In the genomic region with DNA sequence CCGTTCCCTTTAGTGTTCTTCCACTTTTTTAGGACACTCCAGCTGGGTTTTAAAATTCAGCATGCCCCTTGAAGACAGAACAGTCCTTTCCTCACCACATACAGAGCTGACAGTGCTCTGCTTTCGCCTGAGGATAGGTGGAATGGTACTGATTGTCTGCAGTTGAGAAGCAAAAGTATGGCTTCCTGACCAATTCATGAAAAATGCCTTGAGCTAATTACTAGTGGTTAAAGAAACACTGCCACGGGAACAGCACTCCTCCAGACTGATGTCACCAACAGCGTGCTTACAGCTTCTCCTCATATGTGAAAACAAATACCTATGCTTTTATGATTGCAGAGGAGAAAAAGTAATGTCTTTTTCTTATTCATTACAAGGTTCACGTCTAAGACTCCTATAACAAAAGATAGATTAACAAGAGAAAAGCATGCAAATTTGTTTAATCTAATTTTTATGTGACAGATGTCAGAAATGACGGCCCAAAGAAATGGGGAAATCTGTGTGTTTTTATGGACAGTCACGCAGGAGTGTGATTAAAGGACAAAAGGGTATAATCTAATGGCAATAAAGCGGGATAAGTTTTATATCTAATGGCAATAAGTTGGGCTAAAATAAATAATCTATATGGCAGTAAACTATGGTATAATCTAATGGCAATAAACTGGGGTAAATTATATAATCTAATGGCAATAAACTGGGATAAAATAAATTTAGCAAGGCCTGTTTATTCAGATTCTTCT, we compare ENCODE assay signal across 20 cellular contexts.
DNase-seq lines count a peak whose midpoint lies in the region; ATAC-seq and TF ChIP-seq lines count a peak whose summit lies in the region.
"Had no signal": no experiment of that assay in that cellular context is flagged by ENCODE, and none has a peak within 500 bp of the region (broad histone marks: within the 10 kb centered on the region; RNA-seq: fewer than 3 reads in every experiment).

No MANE protein-coding gene starts in this region.

- H4K12ac ChIP-seq in trophoblast cell (ENCODE audit: low read depth, low read length): no peak overlapping the region

- no peak overlapping the region for H2AK5ac ChIP-seq in trophoblast cell (ENCODE audit: low read length)

- no peaks in the 10 kb centered on the region for H3K79me2 ChIP-seq in trophoblast cell (ENCODE audit: control insufficient read depth, insufficient read depth, low read length, poor library complexity)

- H3K9me3 ChIP-seq in trophoblast cell (ENCODE audit: insufficient read depth, low read depth, low read length) (peaks cover 1% of the 10 kb centered on the region), suprapubic skin (no peaks in the 10 kb centered on the region)
- H3K9me3 ChIP-seq: gastrocnemius medialis had no signal

- ATAC-seq in HG02981 (IDR thresholded peaks at IDR 0.05; ENCODE audit: unreplicated experiment) (no peak), HG02623 (IDR thresholded peaks at IDR 0.05; ENCODE audit: unreplicated experiment) (no peak)
- ATAC-seq: gastrocnemius medialis; stimulated activated naive B cell treated with anti-CD40 and anti-IgM and Interleukin-4, amounts not matched to agents 10 μg/mL and 1 μg/mL and 100 μg/mL, for 72 hours had no signal

- no peak for TF ChIP-seq POLR2A in suprapubic skin (IDR thresholded peaks at IDR 0.05)

- no peaks in the 10 kb centered on the region for H3K36me3 ChIP-seq in trophoblast cell (ENCODE audit: control insufficient read depth in 1 of 2, insufficient read depth in 2 of 2, low read length in 2 of 2)
- no peaks in the 10 kb centered on the region for H3K36me3 ChIP-seq in suprapubic skin
- H3K36me3 ChIP-seq: brain microvascular endothelial cell, gastrocnemius medialis had no signal

- TF ChIP-seq EP300 in suprapubic skin (IDR thresholded peaks at IDR 0.05): no peak

- peak overlapping the region; percentile 19 for H3K4me2 ChIP-seq in trophoblast cell (ENCODE audit: low read length)

- H3K4me1 ChIP-seq in trophoblast cell (ENCODE audit: control insufficient read depth in 1 of 2, insufficient read depth in 2 of 2, low read length in 2 of 2) (peaks cover 0 to 2% of the 10 kb centered on the region in 2 experiments), suprapubic skin (peaks cover 18% of the 10 kb centered on the region)

- no peak overlapping the region for H3K14ac ChIP-seq in trophoblast cell (ENCODE audit: low read length)

- no peak overlapping the region for H2AFZ ChIP-seq in trophoblast cell (ENCODE audit: insufficient read depth, low read length, poor library complexity)

- no peak overlapping the region for H2BK12ac ChIP-seq in trophoblast cell (ENCODE audit: low read length)

- WGBS in trophoblast cell (ENCODE audit: extremely low coverage, insufficient coverage, insufficient read length): no CpG with 5 or more reads among the region's 8 CpGs
- 82% methylated on average over 8 of the region's 8 CpGs for WGBS in suprapubic skin

- DNase-seq in EL: peak; percentile 76
- DNase-seq in RPMI7951 (ENCODE audit: low read depth): peak; percentile 82
- peak; percentile 69 for DNase-seq in fibroblast of villous mesenchyme (ENCODE audit: low read depth)
- DNase-seq in trophoblast cell: no peak
- no peak for DNase-seq in suprapubic skin (ENCODE audit: low spot score in 2 of 2)
- DNase-seq in activated CD4-positive, alpha-beta T cell treated with anti-CD3 and anti-CD28 coated beads for 1 hour: no peak
- DNase-seq: activated CD4-positive, alpha-beta T cell treated with anti-CD3 and anti-CD28 coated beads for 48 hours; brain microvascular endothelial cell; DND-41; gastrocnemius medialis; Kasumi-1; NCI-H1092; NCI-H1930; NCI-H345; nephron progenitor cell; SHP77; stimulated activated CD4-positive, alpha-beta T cell treated with anti-CD3 and anti-CD28 coated beads, Interleukin-1b, Interleukin-23, amount 100 ng/mL, for 48 hours; stimulated activated naive B cell treated with anti-CD40 and anti-IgM and Interleukin-4, amounts not matched to agents 10 μg/mL and 1 μg/mL and 100 μg/mL, for 72 hours had no signal

- no peak overlapping the region for H2BK120ac ChIP-seq in trophoblast cell (ENCODE audit: insufficient read depth, low read length, poor library complexity)

- peak overlapping the region; percentile 19 for H3K27ac ChIP-seq in trophoblast cell (ENCODE audit: low read depth, low read length)
- H3K27ac ChIP-seq in suprapubic skin: no peak overlapping the region
- H3K27ac ChIP-seq: brain microvascular endothelial cell, gastrocnemius medialis had no signal

- no peak for TF ChIP-seq CTCF in fibroblast of villous mesenchyme (IDR thresholded peaks at IDR 0.05; ENCODE audit: insufficient read depth, low read depth, low read length)
- TF ChIP-seq CTCF in suprapubic skin (IDR thresholded peaks at IDR 0.05): no peak

- H3K4me3 ChIP-seq in fibroblast of villous mesenchyme (ENCODE audit: low read depth, low read length): no peak overlapping the region
- no peak overlapping the region for H3K4me3 ChIP-seq in trophoblast cell (ENCODE audit: low read depth, low read length)
- H3K4me3 ChIP-seq in suprapubic skin: no peak overlapping the region
- H3K4me3 ChIP-seq: gastrocnemius medialis had no signal

- no peaks in the 10 kb centered on the region for H3K27me3 ChIP-seq in trophoblast cell (ENCODE audit: insufficient read depth, low read length)
- no peaks in the 10 kb centered on the region for H3K27me3 ChIP-seq in suprapubic skin
- H3K27me3 ChIP-seq: brain microvascular endothelial cell, gastrocnemius medialis had no signal

- no peak overlapping the region for H4K91ac ChIP-seq in trophoblast cell (ENCODE audit: low read depth, low read length)

- H3K23ac ChIP-seq in trophoblast cell (ENCODE audit: low read length): no peak overlapping the region

- H4K8ac ChIP-seq in trophoblast cell (ENCODE audit: low read depth, low read length): no peak overlapping the region

- no peaks in the 10 kb centered on the region for H3K79me1 ChIP-seq in trophoblast cell (ENCODE audit: low read length)

- H3K18ac ChIP-seq in trophoblast cell (ENCODE audit: low read length): no peak overlapping the region

- H3K4ac ChIP-seq in trophoblast cell (ENCODE audit: low read depth, low read length): no peak overlapping the region

- no peak overlapping the region for H3K9ac ChIP-seq in trophoblast cell (ENCODE audit: low read length)

- no peak overlapping the region for H2BK5ac ChIP-seq in trophoblast cell (ENCODE audit: low read depth, low read length, poor library complexity)

Comparison
In these comparisons a context has a peak if more than half of its experiments do, and no peak if none do; other contexts are left out.
1. DNase-seq: peak in EL (single experiment), RPMI7951 (single experiment) and fibroblast of villous mesenchyme (single experiment); none in trophoblast cell (0 of 2), suprapubic skin (0 of 2) and activated CD4-positive, alpha-beta T cell treated with anti-CD3 and anti-CD28 coated beads for 1 hour (single experiment).